Comparison of ENCODE assay signal across 8 cellular contexts in genomic region chr11:45805305-45806071, GRCh38. TPM values are rescaled to one million over a fixed set of nuclear protein-coding genes. Genes with fewer than 3 reads are reported as not detected.
A peak's percentile ranks its signal among the peaks of the same experiment; 100 is the strongest.
DNase-seq lines count a peak whose midpoint lies in the region; ATAC-seq lines count a peak whose summit lies in the region.

No MANE protein-coding gene starts in this region.

- H3K27ac Mint-ChIP-seq in activated T-helper 1 cell treated with anti-CD3 and anti-CD28 coated beads, Interleukin-12 subunit alpha, Interleukin-12 subunit beta, Interleukin-2, Interleukin-4 antibody, amounts not matched to agents 30 ng/mL and 10 ng/mL and 1 ng/mL, durations not matched to agents 14 hours and 24 hours and 36 hours = peak overlapping the region; percentile 92

- peaks cover 12% of the 10 kb centered on the region for H3K36me3 Mint-ChIP-seq in activated T-helper 1 cell treated with anti-CD3 and anti-CD28 coated beads, Interleukin-12 subunit alpha, Interleukin-12 subunit beta, Interleukin-2, Interleukin-4 antibody, amounts not matched to agents 30 ng/mL and 10 ng/mL and 1 ng/mL, durations not matched to agents 14 hours and 24 hours and 36 hours (ENCODE audit: low read depth)

- peaks cover 43% of the 10 kb centered on the region for H3K4me1 Mint-ChIP-seq in activated T-helper 1 cell treated with anti-CD3 and anti-CD28 coated beads, Interleukin-12 subunit alpha, Interleukin-12 subunit beta, Interleukin-2, Interleukin-4 antibody, amounts not matched to agents 30 ng/mL and 10 ng/mL and 1 ng/mL, durations not matched to agents 14 hours and 24 hours and 36 hours (ENCODE audit: low read depth)

- ATAC-seq in GM19467 (IDR thresholded peaks at IDR 0.05; ENCODE audit: unreplicated experiment) = peak; percentile 30

- no peaks in the 10 kb centered on the region for H3K9me3 Mint-ChIP-seq in activated T-helper 1 cell treated with anti-CD3 and anti-CD28 coated beads, Interleukin-12 subunit alpha, Interleukin-12 subunit beta, Interleukin-2, Interleukin-4 antibody, amounts not matched to agents 30 ng/mL and 10 ng/mL and 1 ng/mL, durations not matched to agents 14 hours and 24 hours and 36 hours

- intact Hi-C loops in activated T-helper 1 cell treated with anti-CD3 and anti-CD28 coated beads, Interleukin-12 subunit alpha, Interleukin-12 subunit beta, Interleukin-2, Interleukin-4 antibody, amounts not matched to agents 30 ng/mL and 10 ng/mL and 1 ng/mL, durations not matched to agents 14 hours and 24 hours and 36 hours (cut with micrococcal nuclease) = loop anchor here (1.0 to 10.0 kb wide), 7 partner anchors 34 to 319 kb away; partner anchors contain the start of genes CRY2, MAPK8IP1 and PHF21A
- intact Hi-C loops in cardiac septum (cut with DNase I) = loop anchor here (2.0 kb wide), 1 partner anchor 41 kb away; the partner anchor contains the start of gene CRY2
- intact Hi-C loops in posterior vena cava (cut with DNase I) = loop anchor here in 1 of 2 donors (5.0 kb wide), 1 partner anchor 97 kb away; no protein-coding TSS in a partner anchor

- DNase-seq in Caki2 (ENCODE audit: low read depth) (peak; percentile 18), HuH-7.5 (ENCODE audit: low spot score) (peak; percentile 26), cardiac septum (ENCODE audit: low spot score) (peak; percentile 74), posterior vena cava (ENCODE audit: low spot score) (peak; percentile 87), DMS153 treated with DMSO at 0.1 percent for 48 hours (lab: John Stamatoyannopoulos, UW; ENCODE audit: unreplicated experiment) (no peak), epidermal melanocyte (ENCODE audit: insufficient read length, low spot score) (no peak)
- DNase-seq in activated T-helper 1 cell treated with anti-CD3 and anti-CD28 coated beads, Interleukin-12 subunit alpha, Interleukin-12 subunit beta, Interleukin-2, Interleukin-4 antibody, amounts not matched to agents 30 ng/mL and 10 ng/mL and 1 ng/mL, durations not matched to agents 14 hours and 24 hours and 36 hours (ENCODE audit: low spot score) = no peak

- H3K27me3 Mint-ChIP-seq in activated T-helper 1 cell treated with anti-CD3 and anti-CD28 coated beads, Interleukin-12 subunit alpha, Interleukin-12 subunit beta, Interleukin-2, Interleukin-4 antibody, amounts not matched to agents 30 ng/mL and 10 ng/mL and 1 ng/mL, durations not matched to agents 14 hours and 24 hours and 36 hours (ENCODE audit: insufficient read depth) = no peaks in the 10 kb centered on the region

- peak overlapping the region; percentile 97 for H3K4me3 Mint-ChIP-seq in activated T-helper 1 cell treated with anti-CD3 and anti-CD28 coated beads, Interleukin-12 subunit alpha, Interleukin-12 subunit beta, Interleukin-2, Interleukin-4 antibody, amounts not matched to agents 30 ng/mL and 10 ng/mL and 1 ng/mL, durations not matched to agents 14 hours and 24 hours and 36 hours

- in situ Hi-C loops in Caki2 (cut with HindIII; ENCODE audit: low pct_unique_long_range_greater_than_20kb, low sequenced_read_pairs) = no loop called here

RNA-seq across cellular contexts. Expression of gene SLC35C1, which starts 0.5 kb away (rescaled TPM):
- 4.8 and 4.9 TPM in 2 replicates for total RNA-seq in Caki2 (2014; rRNA removed; shearing (Covaris generic); ENCODE audit: low replicate concordance)
- 16.3 and 18.2 TPM in 2 replicates for total RNA-seq in activated T-helper 1 cell treated with anti-CD3 and anti-CD28 coated beads, Interleukin-12 subunit alpha, Interleukin-12 subunit beta, Interleukin-2, Interleukin-4 antibody, amounts not matched to agents 30 ng/mL and 10 ng/mL and 1 ng/mL, durations not matched to agents 14 hours and 24 hours and 36 hours
- total RNA-seq in cardiac septum = 7.5 TPM
- 10 to 100 TPM; 13.4 to 13.6 TPM for total RNA-seq in posterior vena cava

RNA-seq across cellular contexts. Expression of gene CRY2, which starts 41.8 kb away (rescaled TPM):
- total RNA-seq in Caki2 (2014; rRNA removed; shearing (Covaris generic); ENCODE audit: low replicate concordance) = 6.9 and 11.1 TPM in 2 replicates
- total RNA-seq in activated T-helper 1 cell treated with anti-CD3 and anti-CD28 coated beads, Interleukin-12 subunit alpha, Interleukin-12 subunit beta, Interleukin-2, Interleukin-4 antibody, amounts not matched to agents 30 ng/mL and 10 ng/mL and 1 ng/mL, durations not matched to agents 14 hours and 24 hours and 36 hours = 19.4 and 23.7 TPM in 2 replicates
- 49.6 TPM for total RNA-seq in cardiac septum
- 10 to 100 TPM; 32.2 to 49.5 TPM for total RNA-seq in posterior vena cava

Comparison
In these comparisons a context has a peak if more than half of its experiments do, and no peak if none do; other contexts are left out.
1. DNase-seq: peak in Caki2 (single experiment), HuH-7.5 (single experiment), cardiac septum (single experiment) and posterior vena cava (single experiment); none in activated T-helper 1 cell treated with anti-CD3 and anti-CD28 coated beads, Interleukin-12 subunit alpha, Interleukin-12 subunit beta, Interleukin-2, Interleukin-4 antibody, amounts not matched to agents 30 ng/mL and 10 ng/mL and 1 ng/mL, durations not matched to agents 14 hours and 24 hours and 36 hours (single experiment), DMS153 treated with DMSO at 0.1 percent for 48 hours (single experiment) and epidermal melanocyte (single experiment).